In the genomic region with DNA sequence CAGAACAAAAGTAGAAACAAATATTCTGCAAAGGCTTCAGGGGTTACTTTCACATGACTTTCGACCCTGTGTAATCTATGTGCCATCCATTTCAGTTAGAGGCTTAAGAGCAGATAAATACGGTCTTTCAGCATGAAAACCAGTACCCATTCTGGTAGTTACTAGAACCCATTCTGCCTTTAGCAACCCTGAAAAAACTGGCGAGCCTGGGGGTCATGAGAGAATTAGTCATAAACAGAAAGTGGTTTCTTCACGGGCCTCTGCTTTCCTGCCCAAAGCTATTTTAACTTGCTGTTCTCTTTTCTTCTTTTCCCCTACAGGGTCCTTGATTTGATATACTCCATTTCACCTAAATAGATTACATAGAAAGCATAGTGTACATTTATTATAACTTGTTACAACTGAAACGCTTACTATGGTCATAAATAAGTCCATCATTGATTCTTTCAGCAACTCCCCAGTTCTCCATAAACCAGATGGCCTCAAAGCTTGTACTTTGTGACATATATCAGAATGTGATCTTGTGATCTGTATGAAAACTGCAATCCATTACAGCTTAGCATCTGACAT, we compare ENCODE assay signal across 8 cellular contexts. TPM values are rescaled to one million over a fixed set of nuclear protein-coding genes. Genes with fewer than 3 reads are reported as not detected.
DNase-seq lines count a peak whose midpoint lies in the region; ATAC-seq, FAIRE-seq and TF ChIP-seq lines count a peak whose summit lies in the region.

No MANE protein-coding gene starts in this region.

- peak; percentile 75 for ATAC-seq in GM19455 (IDR thresholded peaks at IDR 0.05; ENCODE audit: unreplicated experiment)
- peak; percentile 64 for ATAC-seq in HG03378 (IDR thresholded peaks at IDR 0.05; ENCODE audit: unreplicated experiment)
- ATAC-seq in gastrocnemius medialis: no peak

- DNase-seq in COLO829 (ENCODE audit: low spot score): peak; percentile 83
- peak; percentile 26 for DNase-seq in astrocyte (ENCODE audit: low read depth)
- DNase-seq in DMS 273 treated with DMSO at 0.1 percent for 48 hours (lab: John Stamatoyannopoulos, UW): no peak
- DNase-seq in H7: no peak
- DNase-seq in NCI-H82 (lab: John Stamatoyannopoulos, UW): no peak
- no peak for DNase-seq in gastrocnemius medialis

- H3K36me3 ChIP-seq in astrocyte (ENCODE audit: insufficient read depth, low read length) (peaks cover 21% of the 10 kb centered on the region), H7 (replicated peaks; ENCODE audit: control insufficient read depth, insufficient read depth, low read length) (peaks cover 31% of the 10 kb centered on the region), gastrocnemius medialis (peaks cover 0 to 73% of the 10 kb centered on the region in 2 donors)

- no peaks in the 10 kb centered on the region for H3K9me3 Mint-ChIP-seq in astrocyte (ENCODE audit: unreplicated experiment)

- H3K27me3 Mint-ChIP-seq in astrocyte (ENCODE audit: low read depth, unreplicated experiment): no peaks in the 10 kb centered on the region

- no peak overlapping the region for H3K27ac Mint-ChIP-seq in astrocyte (ENCODE audit: unreplicated experiment)

- no peak overlapping the region for H3K4me3 Mint-ChIP-seq in astrocyte (ENCODE audit: unreplicated experiment)

- H2AFZ ChIP-seq in astrocyte (ENCODE audit: low read depth, low read length): no peak overlapping the region

- no peak overlapping the region for H3K9ac ChIP-seq in astrocyte (ENCODE audit: low read length)

- no peak for FAIRE-seq in astrocyte (lab: Jason Lieb, UNC)

- H4K20me1 ChIP-seq in astrocyte (ENCODE audit: insufficient read depth, low read length): peaks cover 8% of the 10 kb centered on the region

- peaks cover 21% of the 10 kb centered on the region for H3K4me1 Mint-ChIP-seq in astrocyte (ENCODE audit: low read depth, unreplicated experiment)

- TF ChIP-seq POLR2A in gastrocnemius medialis (IDR thresholded peaks at IDR 0.05): no peak

- H3K27ac ChIP-seq in astrocyte (ENCODE audit: low read depth, low read length) (no peak overlapping the region), gastrocnemius medialis (no peak overlapping the region)

- no peak overlapping the region for H3K4me3 ChIP-seq in astrocyte (ENCODE audit: insufficient read depth, low read depth, low read length)
- H3K4me3 ChIP-seq in H7 (ENCODE audit: insufficient read depth, low read depth, low read length): no peak overlapping the region
- H3K4me3 ChIP-seq in gastrocnemius medialis: no peak overlapping the region

- in situ Hi-C loops in gastrocnemius medialis (cut with MboI; ENCODE audit: low sequenced_read_pairs in 4 of 4): no loop called here

- H3K27me3 ChIP-seq in astrocyte (ENCODE audit: insufficient read depth, low read length) (no peaks in the 10 kb centered on the region), H7 (ENCODE audit: control insufficient read depth, insufficient read depth, low read length) (no peaks in the 10 kb centered on the region), gastrocnemius medialis (no peaks in the 10 kb centered on the region)

- no peaks in the 10 kb centered on the region for H3K9me3 ChIP-seq in astrocyte (ENCODE audit: insufficient read depth, low read depth, low read length)
- H3K9me3 ChIP-seq in gastrocnemius medialis: no peaks in the 10 kb centered on the region

- H3K79me2 ChIP-seq in astrocyte (ENCODE audit: insufficient read depth, low read length): no peaks in the 10 kb centered on the region

- no peaks in the 10 kb centered on the region for H3K4me1 ChIP-seq in astrocyte (ENCODE audit: insufficient read depth, low read length)
- no peaks in the 10 kb centered on the region for H3K4me1 ChIP-seq in gastrocnemius medialis

- peaks cover 17% of the 10 kb centered on the region for H3K36me3 Mint-ChIP-seq in astrocyte (ENCODE audit: low read depth, unreplicated experiment)

- no peak for TF ChIP-seq CTCF in astrocyte (IDR thresholded peaks at IDR 0.05; ENCODE audit: insufficient read depth, low read depth, low read length)
- TF ChIP-seq CTCF in gastrocnemius medialis (IDR thresholded peaks at IDR 0.05 in 4 of 5, conservative IDR thresholded peaks at IDR 0.05 in 1 of 5): no peak

- H3K4me2 ChIP-seq in astrocyte (ENCODE audit: low read length): no peak overlapping the region

- intact Hi-C loops in gastrocnemius medialis (cut with DNase I; ENCODE audit: low total_unique reads): no loop called here

RNA-seq across cellular contexts. Expression of a gene that starts 48.3 kb away (rescaled TPM):
- total RNA-seq in astrocyte: 52.5 and 52.6 TPM in 2 replicates
- total RNA-seq in H7 (2014; rRNA removed; shearing (Covaris generic)): 88.8 and 118 TPM in 2 replicates
- total RNA-seq in gastrocnemius medialis: 10 to 100 TPM; 12.0 to 25.7 (median 17.1) TPM

RNA-seq across cellular contexts. Expression of a gene that starts 59.5 kb away (rescaled TPM):
- total RNA-seq in astrocyte (11.1 and 14.3 TPM in 2 replicates), gastrocnemius medialis (under 1 TPM in 1 of 4 donors, not detected in 3; 0.20 TPM)
- 3.3 and 4.6 TPM in 2 replicates for total RNA-seq in H7 (2014; rRNA removed; shearing (Covaris generic))

Comparison
In these comparisons a context has a peak if more than half of its experiments do, and no peak if none do; other contexts are left out.
1. DNase-seq: peak in COLO829 (single experiment) and astrocyte (single experiment); none in DMS 273 treated with DMSO at 0.1 percent for 48 hours (single experiment), H7 (single experiment), NCI-H82 (single experiment) and gastrocnemius medialis (0 of 2).
2. ATAC-seq: peak in GM19455 (single experiment) and HG03378 (single experiment); none in gastrocnemius medialis (0 of 2).